ENCODE assay signal across 1 cellular context in the genomic region with DNA sequence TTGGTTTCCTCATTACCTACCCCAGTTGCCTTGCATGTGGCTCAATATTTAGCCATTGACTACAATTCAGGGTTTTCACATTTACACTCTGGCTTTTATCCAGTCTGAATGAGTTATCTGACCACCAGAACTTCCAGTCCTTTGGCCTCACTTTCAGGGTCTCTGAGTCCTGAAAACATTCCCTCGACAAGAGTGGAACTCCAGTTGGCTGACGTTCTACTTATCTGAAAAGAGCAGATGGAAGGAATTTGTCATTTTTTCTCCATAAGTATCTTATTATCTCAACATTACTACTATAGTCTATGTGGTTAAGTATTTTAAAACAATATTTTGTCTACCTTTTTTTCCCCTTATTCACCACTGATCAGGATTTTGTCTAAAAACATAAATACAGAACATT.
A peak's percentile ranks its signal among the peaks of the same experiment; 100 is the strongest.
TF ChIP-seq lines count a peak whose summit lies in the region.

No MANE protein-coding gene starts in this region.

TF ChIP-seq in K562, 482 proteins besides CTCF, POLR2A, EP300 and RAD21:
- TF ChIP-seq TCF3 (CRISPR knock-in tag; IDR thresholded peaks at IDR 0.05) (peak; percentile 63), CBFA2T3 (IDR thresholded peaks at IDR 0.05) (peak; percentile 34), CBX5 (IDR thresholded peaks at IDR 0.05; ENCODE audit: borderline replicate concordance, low read depth) (no peak), GABPA (tag; conservative IDR thresholded peaks at IDR 0.05; ENCODE audit: low read depth) (no peak), FOSL1 (tag; conservative IDR thresholded peaks at IDR 0.05) (peak; percentile 17; the same call in 1 of the 2 replicates), TCF7L2 (IDR thresholded peaks at IDR 0.05; ENCODE audit: low read depth, low read length) (no peak), BDP1 (IDR thresholded peaks at IDR 0.05; ENCODE audit: insufficient read depth, insufficient read length) (no peak), TAL1 (IDR thresholded peaks at IDR 0.05) (peak; percentile 38), MTA2 (IDR thresholded peaks at IDR 0.05; ENCODE audit: low read depth) (0 out of 2 replicates have a peak, but pooled peaks have one; percentile 11), ARID1B (IDR thresholded peaks at IDR 0.05) (peak; percentile 68)
- TF ChIP-seq, protein P1, sequence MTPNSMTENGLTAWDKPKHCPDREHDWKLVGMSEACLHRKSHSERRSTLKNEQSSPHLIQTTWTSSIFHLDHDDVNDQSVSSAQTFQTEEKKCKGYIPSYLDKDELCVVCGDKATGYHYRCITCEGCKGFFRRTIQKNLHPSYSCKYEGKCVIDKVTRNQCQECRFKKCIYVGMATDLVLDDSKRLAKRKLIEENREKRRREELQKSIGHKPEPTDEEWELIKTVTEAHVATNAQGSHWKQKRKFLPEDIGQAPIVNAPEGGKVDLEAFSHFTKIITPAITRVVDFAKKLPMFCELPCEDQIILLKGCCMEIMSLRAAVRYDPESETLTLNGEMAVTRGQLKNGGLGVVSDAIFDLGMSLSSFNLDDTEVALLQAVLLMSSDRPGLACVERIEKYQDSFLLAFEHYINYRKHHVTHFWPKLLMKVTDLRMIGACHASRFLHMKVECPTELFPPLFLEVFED (CRISPR knock-in tag; conservative IDR thresholded peaks at IDR 0.05), result no peak
